In the genomic region with DNA sequence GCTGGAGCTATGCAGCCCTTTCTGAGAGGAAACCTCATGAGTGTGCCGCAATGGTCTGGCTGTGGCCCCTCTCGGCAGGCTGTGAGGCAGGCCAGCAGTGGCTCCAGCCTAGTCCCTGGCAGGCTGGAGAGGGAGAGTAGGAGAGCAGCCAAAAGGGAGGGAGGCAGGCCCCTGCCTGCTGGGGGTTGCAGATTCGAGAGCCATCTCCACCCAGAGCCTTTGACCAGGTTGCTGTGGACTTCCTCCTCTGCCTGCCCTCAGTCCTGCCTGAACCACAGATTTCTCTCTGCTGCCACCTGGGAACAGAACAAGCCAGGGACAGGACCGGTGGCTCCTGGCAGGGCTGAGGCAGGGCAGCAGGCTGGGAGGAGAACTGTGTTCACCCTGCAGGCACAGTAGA, we compare ENCODE assay signal across 30 cellular contexts. TPM values are rescaled to one million over a fixed set of nuclear protein-coding genes. Genes with fewer than 3 reads are reported as not detected.
A peak's percentile ranks its signal among the peaks of the same experiment; 100 is the strongest.
DNase-seq lines count a peak whose midpoint lies in the region; ATAC-seq and TF ChIP-seq lines count a peak whose summit lies in the region.
"Had no signal": no experiment of that assay in that cellular context is flagged by ENCODE, and none has a peak within 500 bp of the region (broad histone marks: within the 10 kb centered on the region; RNA-seq: fewer than 3 reads in every experiment).

No MANE protein-coding gene starts in this region.

- H2AFZ ChIP-seq in SK-N-SH (ENCODE audit: low read depth), result no peak overlapping the region

- no peak overlapping the region for H3K9ac ChIP-seq in SK-N-SH

- H3K27me3 ChIP-seq in SK-N-SH (ENCODE audit: insufficient read depth), result peaks cover 67% of the 10 kb centered on the region
- H3K27me3 ChIP-seq: ovary had no signal

- no peak overlapping the region for H3K27ac ChIP-seq in SK-N-SH (ENCODE audit: low read depth in 2 of 2, low read length in 1 of 2)
- H3K27ac ChIP-seq: ovary, uterus, VCaP had no signal

- H3K79me2 ChIP-seq in SK-N-SH (ENCODE audit: insufficient read depth), result no peaks in the 10 kb centered on the region

- TF ChIP-seq EP300 in SK-N-SH (IDR thresholded peaks at IDR 0.05; ENCODE audit: borderline replicate concordance in 1 of 2, low read depth in 1 of 2, low read length in 1 of 2), result no peak

- H3F3A ChIP-seq in SK-N-SH (replicated peaks; ENCODE audit: insufficient read depth), result no peaks in the 10 kb centered on the region

- no peak; the same call in 1 of the 2 replicates for TF ChIP-seq RAD21 in SK-N-SH (IDR thresholded peaks at IDR 0.05; ENCODE audit: low read length)

- H3K4me3 ChIP-seq in SK-N-SH (ENCODE audit: low read depth in 2 of 2, low read length in 1 of 2) (no peak overlapping the region), epithelial cell of proximal tubule (ENCODE audit: low read depth, low read length) (no peak overlapping the region), mucosa of descending colon (no peak overlapping the region)
- H3K4me3 ChIP-seq: ovary, uterus had no signal

- H3K4me2 ChIP-seq in SK-N-SH, result no peak overlapping the region

- no peaks in the 10 kb centered on the region for H3K9me2 ChIP-seq in SK-N-SH

- intact Hi-C loops in mucosa of descending colon (cut with DNase I, micrococcal nuclease), result no loop called here

- no peaks in the 10 kb centered on the region for H3K9me3 ChIP-seq in SK-N-SH
- H3K9me3 ChIP-seq in mucosa of descending colon, result no peaks in the 10 kb centered on the region
- H3K9me3 ChIP-seq: ovary, uterus had no signal

- DNase-seq in SK-N-SH (peak; percentile 34), epithelial cell of proximal tubule (ENCODE audit: low read depth) (no peak), mucosa of descending colon (no peak), retina (no peak), SW480 (ENCODE audit: low spot score) (no peak)
- DNase-seq in stimulated activated CD4-positive, alpha-beta T cell treated with anti-CD3 and anti-CD28 coated beads, Interleukin-4, amount 100 ng/mL, for 4 hours, result no peak
- DNase-seq: 8988T; activated CD4-positive, alpha-beta T cell treated with anti-CD3 and anti-CD28 coated beads, Interleukin-2, amount 10 ng/mL, durations not matched to agents 24 days and 14 days; activated T-cell treated with anti-CD3 and anti-CD28 coated beads, Interleukin-2, amount 50 U/mL, for 48 hours; CD4-positive, CD25-positive, alpha-beta regulatory T cell; dermis blood vessel endothelial cell; hypothalamus; KBM-7; MM.1S; NCI-H146; NCI-H510A; ovary; Right ventricle myocardium superior; stimulated activated CD4-positive, alpha-beta T cell treated with anti-CD3 and anti-CD28 coated beads, Interleukin-4, amount 100 ng/mL, for 24 hours; stimulated activated naive CD4-positive, alpha-beta T cell; uterus had no signal

- no peaks in the 10 kb centered on the region for H4K20me1 ChIP-seq in SK-N-SH (ENCODE audit: insufficient read depth)

- TF ChIP-seq CTCF in SK-N-SH (IDR thresholded peaks at IDR 0.05) (no peak), epithelial cell of proximal tubule (conservative IDR thresholded peaks at IDR 0.05; ENCODE audit: low read depth, low read length) (peak; percentile 30), mucosa of descending colon (IDR thresholded peaks at IDR 0.05) (no peak)

- WGBS in SK-N-SH (ENCODE audit: low lambda C conversion rate), result 38% methylated on average over 4 of the region's 4 CpGs

- POLR2A ChIA-PET in SK-N-SH (lab: Yijun Ruan, JAX), result no interaction called here

- CTCF ChIA-PET in SK-N-SH (lab: Yijun Ruan, JAX), result interaction anchor here (0.8 to 1.9 kb wide), 9 partner anchors 12 to 197 kb away, joined by 3 to 17 read pairs (median 3); no protein-coding TSS in a partner anchor

- no peak for ATAC-seq in SK-N-SH treated with all-trans-retinoic acid at 6 μM for 48 hours
- peak; percentile 15 for ATAC-seq in mucosa of descending colon
- no peak for ATAC-seq in GM19467 (IDR thresholded peaks at IDR 0.05; ENCODE audit: unreplicated experiment)

- no peaks in the 10 kb centered on the region for H3K36me3 ChIP-seq in SK-N-SH (replicated peaks in 1 of 2; ENCODE audit: control insufficient read depth in 1 of 2, insufficient read depth in 2 of 2, low read length in 1 of 2)
- no peaks in the 10 kb centered on the region for H3K36me3 ChIP-seq in mucosa of descending colon (ENCODE audit: low read depth)
- H3K36me3 ChIP-seq: ovary, uterus had no signal

- peaks cover 0 to 7% of the 10 kb centered on the region in 2 experiments; a peak in 1 of 4 replicates for H3K4me1 ChIP-seq in SK-N-SH (ENCODE audit: control insufficient read depth in 1 of 2, insufficient read depth in 2 of 2, low read depth in 1 of 2, low read length in 1 of 2)
- H3K4me1 ChIP-seq in mucosa of descending colon (ENCODE audit: low read depth), result no peaks in the 10 kb centered on the region
- H3K4me1 ChIP-seq: uterus had no signal

TF ChIP-seq in SK-N-SH, 30 proteins besides CTCF, POLR2A, EP300 and RAD21 (continues in another document):
- TF ChIP-seq ELF1 (IDR thresholded peaks at IDR 0.05) (no peak), FOSL2 (IDR thresholded peaks at IDR 0.05; ENCODE audit: borderline replicate concordance, low read depth) (no peak), TCF12 (IDR thresholded peaks at IDR 0.05) (no peak), EZH2phosphoT487 (IDR thresholded peaks at IDR 0.05; ENCODE audit: borderline replicate concordance, low read depth) (no peak), TAF1 (IDR thresholded peaks at IDR 0.05; ENCODE audit: borderline replicate concordance, low read depth, low read length) (no peak), GATA2 (CRISPR knock-in tag; IDR thresholded peaks at IDR 0.05) (no peak), MEF2A (IDR thresholded peaks at IDR 0.05; ENCODE audit: borderline replicate concordance, low read depth) (no peak), POLR2AphosphoS5 (IDR thresholded peaks at IDR 0.05; ENCODE audit: low read depth, low read length) (no peak), MXI1 (IDR thresholded peaks at IDR 0.05; ENCODE audit: low read depth, low read length) (no peak)
- TF ChIP-seq, protein P1, sequence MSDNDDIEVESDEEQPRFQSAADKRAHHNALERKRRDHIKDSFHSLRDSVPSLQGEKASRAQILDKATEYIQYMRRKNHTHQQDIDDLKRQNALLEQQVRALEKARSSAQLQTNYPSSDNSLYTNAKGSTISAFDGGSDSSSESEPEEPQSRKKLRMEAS (IDR thresholded peaks at IDR 0.05; ENCODE audit: low read depth), result no peak

TF ChIP-seq in SK-N-SH treated with all-trans-retinoic acid at 6 μM for 48 hours, 23 proteins besides CTCF, POLR2A, EP300 and RAD21:
- TF ChIP-seq CSDC2 (CRISPR knock-in tag; IDR thresholded peaks at IDR 0.05), result no peak

RNA-seq across cellular contexts. Expression of a gene that starts 13.9 kb away (rescaled TPM):
- polyA plus RNA-seq in SK-N-SH (2012; rRNA removed), result not detected in 2 replicates
- polyA plus RNA-seq in SK-N-SH (2012; cell fraction: cytosol; rRNA removed), result not detected in 2 replicates
- 0.08 TPM in 1 of 2 replicates, not detected in the other for polyA plus RNA-seq in SK-N-SH (2012; cell fraction: nucleus; rRNA removed)
- total RNA-seq in epithelial cell of proximal tubule (7.5 and 20.2 TPM in 2 replicates), mucosa of descending colon (not detected)
- total RNA-seq: CD4-positive, CD25-positive, alpha-beta regulatory T cell; Daoy; H4; liver; mononuclear cell; natural killer cell treated with Interleukin-12 subunit alpha and Interleukin-12 subunit beta and Interleukin-15 and Interleukin-18, amount 100 ng/mL, for 72 hours; Right ventricle myocardium superior; temporal lobe had no signal
- polyA plus RNA-seq: liver had no signal
